ENCODE assay signal across 28 cellular contexts in the genomic region with DNA sequence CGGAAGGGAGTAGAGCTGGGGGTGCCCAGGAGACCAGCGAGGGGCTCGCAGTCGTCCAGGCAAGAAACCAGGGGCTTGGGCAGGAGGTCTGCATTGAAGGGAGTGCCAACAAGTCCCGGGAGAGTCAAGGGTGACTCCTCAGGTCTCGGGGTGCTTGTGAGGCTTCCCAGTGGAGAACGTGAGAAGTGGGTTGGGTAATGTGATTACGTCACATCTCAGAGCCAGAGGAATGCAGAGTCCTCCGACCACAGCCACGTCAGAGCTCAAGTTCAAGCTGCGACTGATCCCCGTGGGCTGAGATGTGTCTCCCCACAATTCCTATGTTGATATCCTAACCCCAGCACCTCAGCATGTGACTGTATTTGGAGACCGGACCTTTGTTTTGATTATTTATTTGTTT.
DNase-seq lines count a peak whose midpoint lies in the region; ATAC-seq, FAIRE-seq and TF ChIP-seq lines count a peak whose summit lies in the region.
"Had no signal": no experiment of that assay in that cellular context is flagged by ENCODE, and none has a peak within 500 bp of the region (broad histone marks: within the 10 kb centered on the region; RNA-seq: fewer than 3 reads in every experiment).

No MANE protein-coding gene starts in this region.

- TF ChIP-seq RAD21 in K562 (CRISPR knock-in tag; conservative IDR thresholded peaks at IDR 0.05 in 1 of 2, IDR thresholded peaks at IDR 0.05 in 1 of 2) = no peak

- no peak overlapping the region for H3K9ac ChIP-seq in K562 (ENCODE audit: insufficient read depth in 1 of 2, low read depth in 2 of 2, low read length in 2 of 2)

- H3K9me1 ChIP-seq in K562 (ENCODE audit: control insufficient read depth, insufficient read depth, low read length) = peaks cover 2% of the 10 kb centered on the region

- no peaks in the 10 kb centered on the region for H3K9me3 Mint-ChIP-seq in natural killer cell treated with Interleukin-12 subunit alpha and Interleukin-12 subunit beta and Interleukin-15 and Interleukin-18, amount 100 ng/mL, for 72 hours
- no peaks in the 10 kb centered on the region for H3K9me3 Mint-ChIP-seq in natural killer cell
- H3K9me3 Mint-ChIP-seq: central memory CD8-positive, alpha-beta T cell; IgD-negative memory B cell had no signal

- no peaks in the 10 kb centered on the region for H3K36me3 ChIP-seq in K562 (ENCODE audit: control insufficient read depth, insufficient read depth, low read length)
- H3K36me3 ChIP-seq: ascending aorta, HAP-1, MG63 had no signal

- H3K9me3 ChIP-seq in K562 (replicated peaks; ENCODE audit: control insufficient read depth, insufficient read depth, low read depth, low read length) = no peaks in the 10 kb centered on the region
- H3K9me3 ChIP-seq: ascending aorta, HAP-1 had no signal

- peak; percentile 56 for DNase-seq in natural killer cell treated with Interleukin-12 subunit alpha and Interleukin-12 subunit beta and Interleukin-15 and Interleukin-18, amount 100 ng/mL, for 72 hours (ENCODE audit: low spot score)
- DNase-seq in natural killer cell (no peak), K562 (ENCODE audit: extremely low read depth in 1 of 4, low spot score in 3 of 4) (no peak), fibroblast of villous mesenchyme (ENCODE audit: low read depth) (peak; percentile 70), foreskin keratinocyte (no peak)
- DNase-seq in activated CD4-positive, CD25-positive, alpha-beta regulatory T cell treated with anti-CD3 and anti-CD28 coated beads, Interleukin-2, amount 50 U/mL, for 72 hours = no peak
- DNase-seq: activated CD4-positive, alpha-beta T cell treated with anti-CD3 and anti-CD28 coated beads, Interleukin-2, amount 50 U/mL, for 1 hour; activated CD8-positive, alpha-beta memory T cell treated with anti-CD3 and anti-CD28 coated beads, Interleukin-2, amount 10 ng/mL, durations not matched to agents 7 days and 5 days; COR-L47; DMS79; erythroblast; MG63; NCI-H510A treated with DMSO at 0.1 percent for 48 hours; nucleus accumbens; PC-3; Right ventricle myocardium superior; small intestine; stimulated activated CD4-positive, alpha-beta T cell treated with anti-CD3 and anti-CD28 coated beads, Interleukin-2, amount 100 ng/mL, for 24 hours; substantia nigra; T-helper 9 cell had no signal

- peaks cover 14% of the 10 kb centered on the region for H4K20me1 ChIP-seq in K562 (replicated peaks; ENCODE audit: control insufficient read depth, insufficient read depth, low read length)

- H3K27me3 ChIP-seq in K562 (ENCODE audit: control insufficient read depth in 2 of 2, insufficient read depth in 2 of 2, low read length in 2 of 2) (peaks cover 16 to 51% of the 10 kb centered on the region in 2 experiments), foreskin keratinocyte (peaks cover 2% of the 10 kb centered on the region)
- H3K27me3 ChIP-seq: ascending aorta, MG63 had no signal

- H3K27ac Mint-ChIP-seq in natural killer cell treated with Interleukin-12 subunit alpha and Interleukin-12 subunit beta and Interleukin-15 and Interleukin-18, amount 100 ng/mL, for 72 hours = no peak overlapping the region
- H3K27ac Mint-ChIP-seq in natural killer cell = no peak overlapping the region
- H3K27ac Mint-ChIP-seq: activated CD8-positive, alpha-beta memory T cell treated with anti-CD3 and anti-CD28 coated beads, Interleukin-2, amount 10 ng/mL, durations not matched to agents 7 days and 5 days; activated naive CD8-positive, alpha-beta T cell; IgD-negative memory B cell had no signal

- H3K4me3 ChIP-seq in K562 (no peak overlapping the region), fibroblast of villous mesenchyme (ENCODE audit: low read depth, low read length) (no peak overlapping the region)
- H3K4me3 ChIP-seq: ascending aorta, HAP-1, MG63 had no signal

- no peak for TF ChIP-seq POLR2A in K562 (conservative IDR thresholded peaks at IDR 0.05)

- POLR2A ChIA-PET in K562 (lab: Yijun Ruan, JAX) = interaction anchor here (0.6 kb wide), 1 partner anchor 49 kb away, joined by 5 read pairs; no protein-coding TSS in a partner anchor

- peaks cover 22 to 28% of the 10 kb centered on the region in 2 donors for H3K27me3 Mint-ChIP-seq in natural killer cell treated with Interleukin-12 subunit alpha and Interleukin-12 subunit beta and Interleukin-15 and Interleukin-18, amount 100 ng/mL, for 72 hours
- peaks cover 14 to 20% of the 10 kb centered on the region in 2 donors for H3K27me3 Mint-ChIP-seq in natural killer cell (ENCODE audit: low read depth in 2 of 2)

- H3K27ac ChIP-seq in K562 (ENCODE audit: extremely low read depth, low read depth, low read length) (no peak overlapping the region), foreskin keratinocyte (no peak overlapping the region)
- H3K27ac ChIP-seq: ascending aorta had no signal

- H3K36me3 Mint-ChIP-seq in natural killer cell treated with Interleukin-12 subunit alpha and Interleukin-12 subunit beta and Interleukin-15 and Interleukin-18, amount 100 ng/mL, for 72 hours = no peaks in the 10 kb centered on the region
- H3K36me3 Mint-ChIP-seq in natural killer cell = no peaks in the 10 kb centered on the region
- H3K36me3 Mint-ChIP-seq: activated CD8-positive, alpha-beta memory T cell treated with anti-CD3 and anti-CD28 coated beads, Interleukin-2, amount 10 ng/mL, durations not matched to agents 7 days and 5 days; activated naive CD8-positive, alpha-beta T cell; IgD-negative memory B cell had no signal

- in situ Hi-C loops in K562 (cut with MboI) = no loop called here

- under 1% methylated on average over 13 of the region's 13 CpGs for WGBS in K562 (ENCODE audit: insufficient coverage, low coverage, missing lambda C conversion rate)

- no TSS peak for BruUV-seq in K562 (replicated peaks; lab: Mats Ljungman, UMichigan)

- H3K4me1 ChIP-seq in K562 (replicated peaks in 1 of 2; ENCODE audit: control insufficient read depth in 2 of 2, insufficient read depth in 2 of 2, low read length in 2 of 2) = peaks cover 0 to 3% of the 10 kb centered on the region in 2 experiments; a peak in 1 of 5 replicates
- H3K4me1 ChIP-seq in foreskin keratinocyte = no peaks in the 10 kb centered on the region
- H3K4me1 ChIP-seq: ascending aorta, HAP-1 had no signal

- H3K4me1 Mint-ChIP-seq in natural killer cell treated with Interleukin-12 subunit alpha and Interleukin-12 subunit beta and Interleukin-15 and Interleukin-18, amount 100 ng/mL, for 72 hours (ENCODE audit: low read depth in 2 of 2) = no peaks in the 10 kb centered on the region
- H3K4me1 Mint-ChIP-seq in natural killer cell = no peaks in the 10 kb centered on the region
- H3K4me1 Mint-ChIP-seq: activated CD8-positive, alpha-beta memory T cell treated with anti-CD3 and anti-CD28 coated beads, Interleukin-2, amount 10 ng/mL, durations not matched to agents 7 days and 5 days; central memory CD8-positive, alpha-beta T cell; IgD-negative memory B cell had no signal

- H3K79me2 ChIP-seq in K562 (ENCODE audit: control insufficient read depth, insufficient read depth, low read length) = no peaks in the 10 kb centered on the region

- FAIRE-seq in K562 (lab: Jason Lieb, UNC) = no peak
- FAIRE-seq: GM12891, small intestine had no signal

- H3K4me2 ChIP-seq in K562 (ENCODE audit: insufficient read depth, low read length) = no peak overlapping the region

- no peak for TF ChIP-seq EP300 in K562 (IDR thresholded peaks at IDR 0.05; ENCODE audit: low read length)

- intact Hi-C loops in natural killer cell (cut with micrococcal nuclease) (no loop called here), K562 (cut with micrococcal nuclease) (no loop called here)

- no peak for TF ChIP-seq CTCF in natural killer cell (IDR thresholded peaks at IDR 0.05)
- no peak for TF ChIP-seq CTCF in K562 (IDR thresholded peaks at IDR 0.05 in 2 of 3, conservative IDR thresholded peaks at IDR 0.05 in 1 of 3; ENCODE audit: insufficient read depth in 2 of 3, low read depth in 1 of 3, low read length in 3 of 3)
- TF ChIP-seq CTCF in fibroblast of villous mesenchyme (IDR thresholded peaks at IDR 0.05; ENCODE audit: insufficient read depth, low read depth, low read length) = no peak
- TF ChIP-seq CTCF in foreskin keratinocyte (conservative IDR thresholded peaks at IDR 0.05) = no peak

- ATAC-seq in natural killer cell treated with Interleukin-12 subunit alpha and Interleukin-12 subunit beta and Interleukin-15 and Interleukin-18, amount 100 ng/mL, for 72 hours = no peak
- no peak for ATAC-seq in natural killer cell
- no peak for ATAC-seq in K562
- ATAC-seq in HG03139 (IDR thresholded peaks at IDR 0.05; ENCODE audit: unreplicated experiment) = no peak
- no peak for ATAC-seq in foreskin keratinocyte
- ATAC-seq in GM21515 (IDR thresholded peaks at IDR 0.05; ENCODE audit: unreplicated experiment) = no peak
- ATAC-seq: activated CD8-positive, alpha-beta memory T cell treated with anti-CD3 and anti-CD28 coated beads, Interleukin-2, amount 10 ng/mL, durations not matched to agents 7 days and 5 days; PC-3 had no signal

- no peak overlapping the region for H3K4me3 Mint-ChIP-seq in natural killer cell treated with Interleukin-12 subunit alpha and Interleukin-12 subunit beta and Interleukin-15 and Interleukin-18, amount 100 ng/mL, for 72 hours
- no peak overlapping the region for H3K4me3 Mint-ChIP-seq in natural killer cell
- H3K4me3 Mint-ChIP-seq: activated CD8-positive, alpha-beta memory T cell treated with anti-CD3 and anti-CD28 coated beads, Interleukin-2, amount 10 ng/mL, durations not matched to agents 7 days and 5 days; activated naive CD8-positive, alpha-beta T cell; central memory CD8-positive, alpha-beta T cell had no signal

- no peak overlapping the region for H2AFZ ChIP-seq in K562 (ENCODE audit: low read depth, low read length)

- CTCF ChIA-PET in K562 (lab: Yijun Ruan, JAX; ENCODE audit: low intra/inter-chr PET ratio) = no interaction called here

TF ChIP-seq in K562, 482 proteins besides CTCF, POLR2A, EP300 and RAD21 (continues in another document):
- TF ChIP-seq, protein P1, sequence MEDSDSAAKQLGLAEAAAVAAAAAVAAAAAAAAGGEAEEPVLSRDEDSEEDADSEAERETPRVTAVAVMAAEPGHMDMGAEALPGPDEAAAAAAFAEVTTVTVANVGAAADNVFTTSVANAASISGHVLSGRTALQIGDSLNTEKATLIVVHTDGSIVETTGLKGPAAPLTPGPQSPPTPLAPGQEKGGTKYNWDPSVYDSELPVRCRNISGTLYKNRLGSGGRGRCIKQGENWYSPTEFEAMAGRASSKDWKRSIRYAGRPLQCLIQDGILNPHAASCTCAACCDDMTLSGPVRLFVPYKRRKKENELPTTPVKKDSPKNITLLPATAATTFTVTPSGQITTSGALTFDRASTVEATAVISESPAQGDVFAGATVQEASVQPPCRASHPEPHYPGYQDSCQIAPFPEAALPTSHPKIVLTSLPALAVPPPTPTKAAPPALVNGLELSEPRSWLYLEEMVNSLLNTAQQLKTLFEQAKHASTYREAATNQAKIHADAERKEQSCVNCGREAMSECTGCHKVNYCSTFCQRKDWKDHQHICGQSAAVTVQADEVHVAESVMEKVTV (CRISPR knock-in tag; IDR thresholded peaks at IDR 0.05) = no peak
- peak; percentile 76 for TF ChIP-seq ATF7 (IDR thresholded peaks at IDR 0.05)
- TF ChIP-seq CREM (IDR thresholded peaks at IDR 0.05; ENCODE audit: low read depth) = peak; percentile 40; the same call in 1 of the 2 replicates
- no peak for TF ChIP-seq ZNF3 (CRISPR knock-in tag; IDR thresholded peaks at IDR 0.05)

Comparison
In these comparisons a context has a peak if more than half of its experiments do, and no peak if none do; other contexts are left out.
1. DNase-seq: peak in natural killer cell treated with Interleukin-12 subunit alpha and Interleukin-12 subunit beta and Interleukin-15 and Interleukin-18, amount 100 ng/mL, for 72 hours (single experiment) and fibroblast of villous mesenchyme (single experiment); none in natural killer cell (single experiment), K562 (0 of 4), foreskin keratinocyte (0 of 2) and activated CD4-positive, CD25-positive, alpha-beta regulatory T cell treated with anti-CD3 and anti-CD28 coated beads, Interleukin-2, amount 50 U/mL, for 72 hours (single experiment).